8 cellular contexts compared by ENCODE assay signal in genomic region chr1:202009326-202010031, GRCh38. TPM values are rescaled to one million over a fixed set of nuclear protein-coding genes. Genes with fewer than 3 reads are reported as not detected.
DNase-seq lines count a peak whose midpoint lies in the region; ATAC-seq and TF ChIP-seq lines count a peak whose summit lies in the region.

No MANE protein-coding gene starts in this region.

- H3K4me2 ChIP-seq in SU-DHL-6 (ENCODE audit: low read depth, low read length, poor library complexity, severe bottlenecking), result no peak overlapping the region

- H3K4me1 ChIP-seq in right atrium auricular region (peaks cover 0 to 7% of the 10 kb centered on the region in 2 donors), rectal smooth muscle tissue (ENCODE audit: control insufficient read depth, insufficient read depth, low read length) (no peaks in the 10 kb centered on the region)

- no peak overlapping the region for H2AFZ ChIP-seq in SU-DHL-6 (ENCODE audit: low read depth, low read length, severe bottlenecking)

- H3K9me3 ChIP-seq in SU-DHL-6 (ENCODE audit: insufficient read depth, low read length), result no peaks in the 10 kb centered on the region
- no peaks in the 10 kb centered on the region for H3K9me3 ChIP-seq in right atrium auricular region

- no peaks in the 10 kb centered on the region for H3K79me2 ChIP-seq in SU-DHL-6 (ENCODE audit: insufficient read depth, low read length)

- H3K27me3 ChIP-seq in SU-DHL-6 (ENCODE audit: low read length) (no peaks in the 10 kb centered on the region), right atrium auricular region (no peaks in the 10 kb centered on the region), rectal smooth muscle tissue (ENCODE audit: control insufficient read depth, insufficient read depth, low read length) (no peaks in the 10 kb centered on the region)

- H3K27ac ChIP-seq in C4-2B, result peak overlapping the region; percentile 87
- H3K27ac ChIP-seq in SU-DHL-6 (ENCODE audit: low read depth, low read length), result no peak overlapping the region
- no peak overlapping the region for H3K27ac ChIP-seq in right atrium auricular region
- H3K27ac ChIP-seq in rectal smooth muscle tissue (ENCODE audit: low read depth, low read length), result no peak overlapping the region

- no peaks in the 10 kb centered on the region for H3K9me2 ChIP-seq in SU-DHL-6 (replicated peaks; ENCODE audit: insufficient read depth, low read length)

- ATAC-seq in GM21390 (IDR thresholded peaks at IDR 0.05; ENCODE audit: unreplicated experiment) (peak; percentile 45), GM18519 (IDR thresholded peaks at IDR 0.05; ENCODE audit: low FRiP score, unreplicated experiment) (no peak)

- H3K9ac ChIP-seq in SU-DHL-6 (ENCODE audit: low read length) (no peak overlapping the region), rectal smooth muscle tissue (ENCODE audit: low read length) (peak overlapping the region; percentile 38)

- H4K20me1 ChIP-seq in SU-DHL-6 (ENCODE audit: low read depth, low read length), result no peaks in the 10 kb centered on the region

- no peaks in the 10 kb centered on the region for H3F3A ChIP-seq in SU-DHL-6 (ENCODE audit: insufficient read depth)

- TF ChIP-seq CTCF in C4-2B (conservative IDR thresholded peaks at IDR 0.05) (peak; percentile 93), SU-DHL-6 (IDR thresholded peaks at IDR 0.05; ENCODE audit: insufficient read depth, low read length, poor library complexity, severe bottlenecking) (peak; percentile 81), right atrium auricular region (IDR thresholded peaks at IDR 0.05) (peak; percentile 69 to 86)

- H3K36me3 ChIP-seq in SU-DHL-6 (ENCODE audit: low read length) (no peaks in the 10 kb centered on the region), right atrium auricular region (peaks cover 18% of the 10 kb centered on the region), rectal smooth muscle tissue (ENCODE audit: control insufficient read depth, insufficient read depth, low read length) (peaks cover 20% of the 10 kb centered on the region)

- DNase-seq in NCI-H1092 treated with DMSO at 0.1 percent for 48 hours (lab: John Stamatoyannopoulos, UW) (peak; percentile 86), amniotic stem cell (lab: John Stamatoyannopoulos, UW) (peak; percentile 49), right atrium auricular region (ENCODE audit: low spot score) (peak; percentile 75)

- H3K4me3 ChIP-seq in SU-DHL-6 (ENCODE audit: insufficient read depth, low read length, poor library complexity, severe bottlenecking) (no peak overlapping the region), right atrium auricular region (no peak overlapping the region), rectal smooth muscle tissue (ENCODE audit: low read length) (peak overlapping the region; percentile 49)

RNA-seq across cellular contexts. Expression of gene ELF3, which starts 0.9 kb away (rescaled TPM):
- total RNA-seq in right atrium auricular region, result 1 to 10 TPM in 1 of 2 donors, not detected in 1; 1.7 TPM

RNA-seq across cellular contexts. Expression of gene RNPEP, which starts 27.0 kb away (rescaled TPM):
- 10 to 100 TPM; 22.4 to 26.1 TPM for total RNA-seq in right atrium auricular region

RNA-seq across cellular contexts. Expression of gene TIMM17A, which starts 54.2 kb away (rescaled TPM):
- total RNA-seq in right atrium auricular region, result 10 to 100 TPM; 42.7 to 59.1 TPM
